Comparison of ENCODE assay signal across 24 cellular contexts in genomic region chr13:61608138-61608537, GRCh38.
DNase-seq lines count a peak whose midpoint lies in the region; ATAC-seq and TF ChIP-seq lines count a peak whose summit lies in the region.
"Had no signal": no experiment of that assay in that cellular context is flagged by ENCODE, and none has a peak within 500 bp of the region (broad histone marks: within the 10 kb centered on the region; RNA-seq: fewer than 3 reads in every experiment).

No MANE protein-coding gene starts in this region.

- DNase-seq in H7 (peak; percentile 2), WTC11 (ENCODE audit: low spot score) (peak; percentile 56), iPS-NIHi11 (ENCODE audit: low spot score) (peak; percentile 50), posterior vena cava (ENCODE audit: low spot score) (peak; percentile 36), EL (no peak), DMS 273 (lab: John Stamatoyannopoulos, UW; ENCODE audit: unreplicated experiment) (no peak)
- DNase-seq in stimulated activated CD4-positive, alpha-beta T cell treated with anti-CD3 and anti-CD28 coated beads, Interleukin-2, amount 100 ng/mL, for 48 hours = no peak
- DNase-seq: CD4-positive, alpha-beta T cell; DMS53; GDM1; IMR-90; KG1; MG63; NCI-H1694; NCI-H2029 treated with DMSO at 0.1 percent for 48 hours; NCI-H446 treated with DMSO at 0.1 percent for 48 hours; NCI-H526; NCI-H82; NK-92 treated with Interleukin-12 subunit alpha and Interleukin-12 subunit beta, amount 100 ng/mL, for 24 hours; PC-9 had no signal

- H3K36me3 ChIP-seq in H7 (replicated peaks; ENCODE audit: control insufficient read depth, insufficient read depth, low read length) = no peaks in the 10 kb centered on the region; the same call in 1 of the 2 replicates
- H3K36me3 ChIP-seq: BLaER1 treated with 17β-estradiol and CSF1 and Interleukin-3, amounts not matched to agents 10 nM and 100 nM; MG63; SJSA1 had no signal

- no peaks in the 10 kb centered on the region for H3K27me3 ChIP-seq in H7 (ENCODE audit: control insufficient read depth, insufficient read depth, low read length)
- H3K27me3 ChIP-seq: BLaER1 treated with 17β-estradiol and CSF1 and Interleukin-3, amounts not matched to agents 10 nM and 100 nM; MG63; SJSA1 had no signal

- no peak overlapping the region for H3K4me3 Mint-ChIP-seq in WTC11
- H3K4me3 Mint-ChIP-seq: CD4-positive, alpha-beta T cell had no signal

- peak; percentile 98 for ATAC-seq in WTC11
- ATAC-seq: GM12878, Right ventricle myocardium inferior had no signal

- POLR2A ChIA-PET in WTC11 (lab: Charles Lee) = no interaction called here

- peaks cover 13% of the 10 kb centered on the region for H3K36me3 Mint-ChIP-seq in WTC11

- H3K9me3 Mint-ChIP-seq in WTC11 = peaks cover 17% of the 10 kb centered on the region

- no peak for TF ChIP-seq CTCF in WTC11 (IDR thresholded peaks at IDR 0.05)

- no peaks in the 10 kb centered on the region for H3K27me3 Mint-ChIP-seq in WTC11 (ENCODE audit: low read depth)
- H3K27me3 Mint-ChIP-seq: CD4-positive, alpha-beta T cell had no signal

- CTCF ChIA-PET in WTC11 (lab: Charles Lee) = no interaction called here

- H3K4me1 Mint-ChIP-seq in WTC11 = peaks cover 13% of the 10 kb centered on the region

- intact Hi-C loops in posterior vena cava (cut with DNase I) = no loop called here

- no peak overlapping the region; the same call in 1 of the 2 replicates for H3K27ac Mint-ChIP-seq in WTC11
- H3K27ac Mint-ChIP-seq: CD4-positive, alpha-beta T cell had no signal

- H3K4me3 ChIP-seq in H7 (ENCODE audit: insufficient read depth, low read depth, low read length) = no peak overlapping the region
- H3K4me3 ChIP-seq: BLaER1 treated with 17β-estradiol and CSF1 and Interleukin-3, amounts not matched to agents 10 nM and 100 nM; GM12878; MG63; PC-9; SJSA1 had no signal

TF ChIP-seq in WTC11, 78 proteins besides CTCF, POLR2A, EP300 and RAD21:
- TF ChIP-seq, protein P1, sequence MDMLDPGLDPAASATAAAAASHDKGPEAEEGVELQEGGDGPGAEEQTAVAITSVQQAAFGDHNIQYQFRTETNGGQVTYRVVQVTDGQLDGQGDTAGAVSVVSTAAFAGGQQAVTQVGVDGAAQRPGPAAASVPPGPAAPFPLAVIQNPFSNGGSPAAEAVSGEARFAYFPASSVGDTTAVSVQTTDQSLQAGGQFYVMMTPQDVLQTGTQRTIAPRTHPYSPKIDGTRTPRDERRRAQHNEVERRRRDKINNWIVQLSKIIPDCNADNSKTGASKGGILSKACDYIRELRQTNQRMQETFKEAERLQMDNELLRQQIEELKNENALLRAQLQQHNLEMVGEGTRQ (CRISPR knock-in tag; IDR thresholded peaks at IDR 0.05) = no peak
- TF ChIP-seq, protein P2, sequence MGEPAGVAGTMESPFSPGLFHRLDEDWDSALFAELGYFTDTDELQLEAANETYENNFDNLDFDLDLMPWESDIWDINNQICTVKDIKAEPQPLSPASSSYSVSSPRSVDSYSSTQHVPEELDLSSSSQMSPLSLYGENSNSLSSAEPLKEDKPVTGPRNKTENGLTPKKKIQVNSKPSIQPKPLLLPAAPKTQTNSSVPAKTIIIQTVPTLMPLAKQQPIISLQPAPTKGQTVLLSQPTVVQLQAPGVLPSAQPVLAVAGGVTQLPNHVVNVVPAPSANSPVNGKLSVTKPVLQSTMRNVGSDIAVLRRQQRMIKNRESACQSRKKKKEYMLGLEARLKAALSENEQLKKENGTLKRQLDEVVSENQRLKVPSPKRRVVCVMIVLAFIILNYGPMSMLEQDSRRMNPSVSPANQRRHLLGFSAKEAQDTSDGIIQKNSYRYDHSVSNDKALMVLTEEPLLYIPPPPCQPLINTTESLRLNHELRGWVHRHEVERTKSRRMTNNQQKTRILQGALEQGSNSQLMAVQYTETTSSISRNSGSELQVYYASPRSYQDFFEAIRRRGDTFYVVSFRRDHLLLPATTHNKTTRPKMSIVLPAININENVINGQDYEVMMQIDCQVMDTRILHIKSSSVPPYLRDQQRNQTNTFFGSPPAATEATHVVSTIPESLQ (CRISPR knock-in tag; IDR thresholded peaks at IDR 0.05) = no peak
- no peak for TF ChIP-seq CDX4 (CRISPR knock-in tag; IDR thresholded peaks at IDR 0.05; ENCODE audit: borderline replicate concordance)
- TF ChIP-seq FOXP1 (CRISPR knock-in tag; IDR thresholded peaks at IDR 0.05; ENCODE audit: borderline replicate concordance) = no peak
- no peak for TF ChIP-seq ZNF416 (CRISPR knock-in tag; IDR thresholded peaks at IDR 0.05)
- TF ChIP-seq ZBTB21 (CRISPR knock-in tag; IDR thresholded peaks at IDR 0.05; ENCODE audit: borderline replicate concordance) = no peak

Comparison
In these comparisons a context has a peak if more than half of its experiments do, and no peak if none do; other contexts are left out.
1. DNase-seq: peak in H7 (single experiment), WTC11 (single experiment), iPS-NIHi11 (single experiment) and posterior vena cava (single experiment); none in EL (single experiment), DMS 273 (single experiment) and stimulated activated CD4-positive, alpha-beta T cell treated with anti-CD3 and anti-CD28 coated beads, Interleukin-2, amount 100 ng/mL, for 48 hours (0 of 2).